ENCODE assay signal across 1 cellular context in genomic region chr10:73501651-73502050, GRCh38.
TF ChIP-seq lines count a peak whose summit lies in the region.

No MANE protein-coding gene starts in this region.

TF ChIP-seq in K562, 482 proteins besides CTCF, POLR2A, EP300 and RAD21 (continued from another document):
- TF ChIP-seq AFF1 (IDR thresholded peaks at IDR 0.05; ENCODE audit: low read depth in 1 of 2, partially characterized antibody in 2 of 2) (no peak), CTBP1 (IDR thresholded peaks at IDR 0.05; ENCODE audit: borderline replicate concordance) (no peak), SP1 (CRISPR knock-in tag; IDR thresholded peaks at IDR 0.05) (no peak), NCOA1 (IDR thresholded peaks at IDR 0.05; ENCODE audit: low read depth) (no peak), NFIX (CRISPR knock-in tag; IDR thresholded peaks at IDR 0.05; ENCODE audit: low read depth) (no peak), GTF2A2 (tag; IDR thresholded peaks at IDR 0.05) (no peak), ZNF3 (CRISPR knock-in tag; IDR thresholded peaks at IDR 0.05) (no peak), ARID2 (IDR thresholded peaks at IDR 0.05) (no peak), FIP1L1 (IDR thresholded peaks at IDR 0.05; ENCODE audit: low read depth, low read length, poor library complexity, severe bottlenecking) (no peak), ZNF24 (IDR thresholded peaks at IDR 0.05) (no peak), PKNOX1 (IDR thresholded peaks at IDR 0.05) (no peak)
